18 cellular contexts compared by ENCODE assay signal in genomic region chr6:39223535-39223934, GRCh38. TPM values are rescaled to one million over a fixed set of nuclear protein-coding genes. Genes with fewer than 3 reads are reported as not detected.
DNase-seq lines count a peak whose midpoint lies in the region; ATAC-seq and TF ChIP-seq lines count a peak whose summit lies in the region.
"Had no signal": no experiment of that assay in that cellular context is flagged by ENCODE, and none has a peak within 500 bp of the region (broad histone marks: within the 10 kb centered on the region; RNA-seq: fewer than 3 reads in every experiment).

No MANE protein-coding gene starts in this region.

- no peak overlapping the region for H3K27ac ChIP-seq in caudate nucleus (ENCODE audit: low read depth, low read length)
- H3K27ac ChIP-seq: C4-2B, coronary artery, left ventricle myocardium inferior had no signal

- H3K4me3 Mint-ChIP-seq in activated CD8-positive, alpha-beta memory T cell treated with anti-CD3 and anti-CD28 coated beads, Interleukin-2, amount 10 ng/mL, durations not matched to agents 7 days and 5 days = peak overlapping the region; percentile 34
- H3K4me3 Mint-ChIP-seq in activated naive CD8-positive, alpha-beta T cell treated with anti-CD3 and anti-CD28 coated beads, Interleukin-2, amount 50 U/mL, for 24 hours = peak overlapping the region; percentile 63
- peak overlapping the region; percentile 21 to 82 for H3K4me3 Mint-ChIP-seq in stimulated activated naive CD8-positive, alpha-beta T cell treated with anti-CD3 and anti-CD28 coated beads, Interleukin-15, amount 100 ng/mL, for 72 hours

- no peaks in the 10 kb centered on the region for H3K27me3 Mint-ChIP-seq in activated CD8-positive, alpha-beta memory T cell treated with anti-CD3 and anti-CD28 coated beads, Interleukin-2, amount 10 ng/mL, durations not matched to agents 7 days and 5 days
- H3K27me3 Mint-ChIP-seq in activated naive CD8-positive, alpha-beta T cell treated with anti-CD3 and anti-CD28 coated beads, Interleukin-2, amount 50 U/mL, for 24 hours = no peaks in the 10 kb centered on the region
- no peaks in the 10 kb centered on the region for H3K27me3 Mint-ChIP-seq in stimulated activated naive CD8-positive, alpha-beta T cell treated with anti-CD3 and anti-CD28 coated beads, Interleukin-15, amount 100 ng/mL, for 72 hours

- no peaks in the 10 kb centered on the region for H4K20me1 ChIP-seq in Loucy (ENCODE audit: insufficient read depth, low read length, poor library complexity, severe bottlenecking)

- no peak for ATAC-seq in activated CD8-positive, alpha-beta memory T cell treated with anti-CD3 and anti-CD28 coated beads, Interleukin-2, amount 10 ng/mL, durations not matched to agents 7 days and 5 days
- ATAC-seq in activated naive CD8-positive, alpha-beta T cell treated with anti-CD3 and anti-CD28 coated beads, Interleukin-2, amount 50 U/mL, for 24 hours = no peak
- no peak for ATAC-seq in stimulated activated naive CD8-positive, alpha-beta T cell treated with anti-CD3 and anti-CD28 coated beads, Interleukin-15, amount 100 ng/mL, for 72 hours
- no peak for ATAC-seq in GM19467 (IDR thresholded peaks at IDR 0.05; ENCODE audit: unreplicated experiment)
- ATAC-seq: Right ventricle myocardium inferior had no signal

- no peak for DNase-seq in activated CD8-positive, alpha-beta memory T cell treated with anti-CD3 and anti-CD28 coated beads, Interleukin-2, amount 10 ng/mL, durations not matched to agents 7 days and 5 days
- no peak for DNase-seq in activated CD8-positive, alpha-beta memory T cell treated with anti-CD3 and anti-CD28 coated beads, Interleukin-2, amount 50 U/mL, for 4 hours
- peak; percentile 8 for DNase-seq in activated naive CD8-positive, alpha-beta T cell treated with anti-CD3 and anti-CD28 coated beads, Interleukin-2, amount 50 U/mL, for 24 hours
- DNase-seq in stimulated activated naive CD8-positive, alpha-beta T cell treated with anti-CD3 and anti-CD28 coated beads, Interleukin-15, amount 100 ng/mL, for 72 hours = no peak
- DNase-seq in caudate nucleus (lab: John Stamatoyannopoulos, UW) = no peak
- no peak for DNase-seq in NCI-H446 treated with DMSO at 0.1 percent for 48 hours (lab: John Stamatoyannopoulos, UW)
- DNase-seq: activated CD4-positive, alpha-beta T cell treated with anti-CD3 and anti-CD28 coated beads, Interleukin-2, amount 50 U/mL, for 1 hour; head of caudate nucleus; left ventricle myocardium inferior; MG63; NCI-H146; stimulated activated CD4-positive, alpha-beta T cell treated with anti-CD3 and anti-CD28 coated beads, Interleukin-4, amount 100 ng/mL, for 24 hours had no signal

- no peak for TF ChIP-seq CTCF in Loucy (conservative IDR thresholded peaks at IDR 0.05; ENCODE audit: low read length)

- no peak overlapping the region for H2AFZ ChIP-seq in Loucy (ENCODE audit: low read length)

- H3K4me1 ChIP-seq in Loucy (ENCODE audit: insufficient read depth, low read length, poor library complexity, severe bottlenecking) = peaks cover 65% of the 10 kb centered on the region
- H3K4me1 ChIP-seq: breast epithelium had no signal

- peak overlapping the region; percentile 64 for H3K4me2 ChIP-seq in Loucy (ENCODE audit: low read depth, low read length, poor library complexity, severe bottlenecking)

- no peaks in the 10 kb centered on the region for H3K9me2 ChIP-seq in Loucy (replicated peaks; ENCODE audit: low read depth, low read length)

- H3K9me3 ChIP-seq in Loucy (ENCODE audit: insufficient read depth, low read depth, low read length) = no peaks in the 10 kb centered on the region
- H3K9me3 ChIP-seq: breast epithelium, left ventricle myocardium inferior, MG63 had no signal

- CTCF ChIA-PET in activated CD8-positive, alpha-beta memory T cell treated with anti-CD3 and anti-CD28 coated beads, Interleukin-2, amount 10 ng/mL, durations not matched to agents 7 days and 5 days (lab: Charles Lee) = interaction anchor here (2.5 kb wide), 1 partner anchor 8 kb away, joined by 10 read pairs; no protein-coding TSS in a partner anchor

- H3K79me2 ChIP-seq in Loucy (ENCODE audit: insufficient read depth, low read length) = peaks cover 71% of the 10 kb centered on the region

- no peaks in the 10 kb centered on the region for H3K36me3 ChIP-seq in Loucy (ENCODE audit: insufficient read depth, low read length)
- H3K36me3 ChIP-seq: breast epithelium, left ventricle myocardium inferior, MG63 had no signal

- H3K27me3 ChIP-seq in Loucy (ENCODE audit: insufficient read depth, low read length, poor library complexity, severe bottlenecking) = no peaks in the 10 kb centered on the region
- H3K27me3 ChIP-seq: MG63 had no signal

- H3F3A ChIP-seq in Loucy (ENCODE audit: low read depth) = no peaks in the 10 kb centered on the region

- peak overlapping the region; percentile 68 for H3K9ac ChIP-seq in Loucy (ENCODE audit: low read depth, low read length, poor library complexity, severe bottlenecking)

- no peaks in the 10 kb centered on the region for H3K9me3 Mint-ChIP-seq in activated CD8-positive, alpha-beta memory T cell treated with anti-CD3 and anti-CD28 coated beads, Interleukin-2, amount 10 ng/mL, durations not matched to agents 7 days and 5 days (ENCODE audit: low read depth)
- H3K9me3 Mint-ChIP-seq in activated naive CD8-positive, alpha-beta T cell treated with anti-CD3 and anti-CD28 coated beads, Interleukin-2, amount 50 U/mL, for 24 hours = peaks cover 6% of the 10 kb centered on the region
- no peaks in the 10 kb centered on the region for H3K9me3 Mint-ChIP-seq in stimulated activated naive CD8-positive, alpha-beta T cell treated with anti-CD3 and anti-CD28 coated beads, Interleukin-15, amount 100 ng/mL, for 72 hours

- H3K27ac Mint-ChIP-seq in activated CD8-positive, alpha-beta memory T cell treated with anti-CD3 and anti-CD28 coated beads, Interleukin-2, amount 10 ng/mL, durations not matched to agents 7 days and 5 days = peak overlapping the region; percentile 72
- H3K27ac Mint-ChIP-seq in activated naive CD8-positive, alpha-beta T cell treated with anti-CD3 and anti-CD28 coated beads, Interleukin-2, amount 50 U/mL, for 24 hours = peak overlapping the region; percentile 69
- peak overlapping the region in 1 of 2 donors; percentile 38 for H3K27ac Mint-ChIP-seq in stimulated activated naive CD8-positive, alpha-beta T cell treated with anti-CD3 and anti-CD28 coated beads, Interleukin-15, amount 100 ng/mL, for 72 hours

- H3K4me3 ChIP-seq in Loucy (ENCODE audit: low read length, poor library complexity, severe bottlenecking) = peak overlapping the region; percentile 16
- H3K4me3 ChIP-seq: breast epithelium, coronary artery, left ventricle myocardium inferior, MG63 had no signal

- peaks cover 51% of the 10 kb centered on the region for H3K36me3 Mint-ChIP-seq in activated CD8-positive, alpha-beta memory T cell treated with anti-CD3 and anti-CD28 coated beads, Interleukin-2, amount 10 ng/mL, durations not matched to agents 7 days and 5 days
- H3K36me3 Mint-ChIP-seq in activated naive CD8-positive, alpha-beta T cell treated with anti-CD3 and anti-CD28 coated beads, Interleukin-2, amount 50 U/mL, for 24 hours (ENCODE audit: low read depth) = peaks cover 56% of the 10 kb centered on the region

- peaks cover 89% of the 10 kb centered on the region for H3K4me1 Mint-ChIP-seq in activated CD8-positive, alpha-beta memory T cell treated with anti-CD3 and anti-CD28 coated beads, Interleukin-2, amount 10 ng/mL, durations not matched to agents 7 days and 5 days
- peaks cover 83% of the 10 kb centered on the region for H3K4me1 Mint-ChIP-seq in activated naive CD8-positive, alpha-beta T cell treated with anti-CD3 and anti-CD28 coated beads, Interleukin-2, amount 50 U/mL, for 24 hours
- H3K4me1 Mint-ChIP-seq in stimulated activated naive CD8-positive, alpha-beta T cell treated with anti-CD3 and anti-CD28 coated beads, Interleukin-15, amount 100 ng/mL, for 72 hours = peaks cover 95% of the 10 kb centered on the region

RNA-seq across cellular contexts. Expression of gene KCNK5, which starts 5.7 kb away (rescaled TPM):
- total RNA-seq in activated CD8-positive, alpha-beta memory T cell treated with anti-CD3 and anti-CD28 coated beads, Interleukin-2, amount 10 ng/mL, durations not matched to agents 7 days and 5 days = 10 to 100 TPM; 19.1 to 30.8 TPM
